9 cellular contexts compared by ENCODE assay signal in genomic region chr11:17528181-17528691, GRCh38. TPM values are rescaled to one million over a fixed set of nuclear protein-coding genes. Genes with fewer than 3 reads are reported as not detected.
A peak's percentile ranks its signal among the peaks of the same experiment; 100 is the strongest.
DNase-seq lines count a peak whose midpoint lies in the region; ATAC-seq, FAIRE-seq and TF ChIP-seq lines count a peak whose summit lies in the region.
"Had no signal": no experiment of that assay in that cellular context is flagged by ENCODE, and none has a peak within 500 bp of the region (broad histone marks: within the 10 kb centered on the region; RNA-seq: fewer than 3 reads in every experiment).

No MANE protein-coding gene starts in this region.

- peak; percentile 72 for ATAC-seq in activated naive CD8-positive, alpha-beta T cell treated with anti-CD3 and anti-CD28 coated beads, Interleukin-2, amount 50 U/mL, for 24 hours
- peak; percentile 71 for ATAC-seq in sciatic nerve

- intact Hi-C loops in left ventricle myocardium inferior (cut with micrococcal nuclease): no loop called here
- intact Hi-C loops in sciatic nerve (cut with DNase I): no loop called here

- peaks cover 9% of the 10 kb centered on the region for H3K27me3 ChIP-seq in left ventricle myocardium inferior (ENCODE audit: low read depth)

- DNase-seq in AG10803 (ENCODE audit: low read depth): peak; percentile 26
- DNase-seq in GM19239 (ENCODE audit: insufficient read length, low spot score): peak; percentile 69
- peak; percentile 76 for DNase-seq in HuH-7.5 (ENCODE audit: low spot score)
- peak; percentile 56 for DNase-seq in RWPE1 (ENCODE audit: low spot score)
- peak; percentile 61 for DNase-seq in activated naive CD8-positive, alpha-beta T cell treated with anti-CD3 and anti-CD28 coated beads, Interleukin-2, amount 50 U/mL, for 24 hours
- DNase-seq in left ventricle myocardium inferior: peak; percentile 40
- DNase-seq in sciatic nerve (ENCODE audit: low spot score): peak; percentile 71
- DNase-seq in LoVo (ENCODE audit: low spot score): no peak

- H3K27me3 Mint-ChIP-seq in activated naive CD8-positive, alpha-beta T cell treated with anti-CD3 and anti-CD28 coated beads, Interleukin-2, amount 50 U/mL, for 24 hours: peaks cover 3% of the 10 kb centered on the region

- H3K9me3 Mint-ChIP-seq in activated naive CD8-positive, alpha-beta T cell treated with anti-CD3 and anti-CD28 coated beads, Interleukin-2, amount 50 U/mL, for 24 hours: no peaks in the 10 kb centered on the region

- CTCF ChIA-PET in RWPE1 (lab: Yijun Ruan, JAX): interaction anchor here (0.6 to 2.5 kb wide), 12 partner anchors 10 to 180 kb away, joined by 3 to 20 read pairs (median 3); partner anchors contain the start of gene KCNJ11

- POLR2A ChIA-PET in RWPE1 (lab: Yijun Ruan, JAX; ENCODE audit: low non-redundant PET): no interaction called here

- no peaks in the 10 kb centered on the region for H3K36me3 ChIP-seq in left ventricle myocardium inferior

- H3K36me3 Mint-ChIP-seq in activated naive CD8-positive, alpha-beta T cell treated with anti-CD3 and anti-CD28 coated beads, Interleukin-2, amount 50 U/mL, for 24 hours (ENCODE audit: low read depth): no peaks in the 10 kb centered on the region

- peak; percentile 63 for TF ChIP-seq CTCF in AG10803 (conservative IDR thresholded peaks at IDR 0.05; ENCODE audit: low read length)
- peak; percentile 56 for TF ChIP-seq CTCF in RWPE1 (conservative IDR thresholded peaks at IDR 0.05; ENCODE audit: low read depth)
- TF ChIP-seq CTCF in left ventricle myocardium inferior (IDR thresholded peaks at IDR 0.05; ENCODE audit: borderline replicate concordance): peak; percentile 80

- H3K27ac ChIP-seq in RWPE1: no peak overlapping the region
- H3K27ac ChIP-seq in left ventricle myocardium inferior (replicated peaks): no peak overlapping the region

- FAIRE-seq in GM19239 (lab: Jason Lieb, UNC): peak; percentile 28
- FAIRE-seq: islet of Langerhans had no signal

- no peak overlapping the region for H3K4me3 Mint-ChIP-seq in activated naive CD8-positive, alpha-beta T cell treated with anti-CD3 and anti-CD28 coated beads, Interleukin-2, amount 50 U/mL, for 24 hours

- H3K4me3 ChIP-seq in AG10803 (ENCODE audit: low read length): no peak overlapping the region
- no peak overlapping the region for H3K4me3 ChIP-seq in left ventricle myocardium inferior

- H3K9me3 ChIP-seq in left ventricle myocardium inferior (replicated peaks): no peaks in the 10 kb centered on the region

- no peak overlapping the region for H3K27ac Mint-ChIP-seq in activated naive CD8-positive, alpha-beta T cell treated with anti-CD3 and anti-CD28 coated beads, Interleukin-2, amount 50 U/mL, for 24 hours

- peaks cover 14% of the 10 kb centered on the region for H3K4me1 ChIP-seq in left ventricle myocardium inferior

- no peaks in the 10 kb centered on the region for H3K4me1 Mint-ChIP-seq in activated naive CD8-positive, alpha-beta T cell treated with anti-CD3 and anti-CD28 coated beads, Interleukin-2, amount 50 U/mL, for 24 hours

RNA-seq across cellular contexts. Expression of gene USH1C, which starts 16.0 kb away (rescaled TPM):
- total RNA-seq in left ventricle myocardium inferior (not detected), sciatic nerve (not detected)

RNA-seq across cellular contexts. Expression of gene OTOG, which starts 18.8 kb away (rescaled TPM):
- not detected for total RNA-seq in left ventricle myocardium inferior
- total RNA-seq in sciatic nerve: not detected

RNA-seq across cellular contexts. Expression of gene ABCC8, which starts 51.6 kb away (rescaled TPM):
- total RNA-seq in left ventricle myocardium inferior (1.1 TPM), sciatic nerve (8.2 TPM)
